ENCODE assay signal across 17 cellular contexts in the genomic region with DNA sequence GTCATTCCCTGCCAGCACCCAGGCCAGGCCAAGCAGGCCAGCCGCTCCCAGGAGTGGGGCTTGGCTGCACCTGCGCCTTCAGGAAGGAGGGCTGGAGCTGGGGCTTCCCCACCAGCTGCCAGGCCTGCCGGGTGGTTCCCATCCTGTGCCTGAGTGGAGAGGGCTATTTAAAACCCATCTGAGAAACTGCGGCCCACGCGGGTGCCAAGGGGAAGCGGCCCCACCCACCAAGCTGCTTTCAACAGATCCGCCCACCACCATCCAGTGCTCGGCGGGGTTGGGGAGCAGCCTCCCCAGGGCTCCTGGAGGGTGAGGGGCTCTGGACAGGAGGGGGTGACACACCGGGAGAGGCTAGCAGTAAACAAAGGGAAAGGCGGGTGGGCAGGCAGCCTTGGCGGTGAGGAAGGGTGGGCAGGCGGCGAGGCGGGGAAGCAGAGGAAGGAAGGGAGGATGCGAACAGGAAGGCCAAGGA. TPM values are rescaled to one million over a fixed set of nuclear protein-coding genes. Genes with fewer than 3 reads are reported as not detected.
DNase-seq lines count a peak whose midpoint lies in the region; ATAC-seq, FAIRE-seq and TF ChIP-seq lines count a peak whose summit lies in the region.
"Had no signal": no experiment of that assay in that cellular context is flagged by ENCODE, and none has a peak within 500 bp of the region (broad histone marks: within the 10 kb centered on the region; RNA-seq: fewer than 3 reads in every experiment).

No MANE protein-coding gene starts in this region.

- no peak for TF ChIP-seq CTCF in CD4-positive, alpha-beta T cell (IDR thresholded peaks at IDR 0.05)

- no peaks in the 10 kb centered on the region for H3K27me3 Mint-ChIP-seq in CD4-positive, alpha-beta T cell
- H3K27me3 Mint-ChIP-seq: activated naive CD8-positive, alpha-beta T cell treated with anti-CD3 and anti-CD28 coated beads, Interleukin-2, amount 10 ng/mL, durations not matched to agents 7 days and 5 days had no signal

- DNase-seq in NCI-H2196 treated with DMSO at 0.1 percent for 48 hours (lab: John Stamatoyannopoulos, UW; ENCODE audit: unreplicated experiment) (peak; percentile 84), NCI-H2196 (lab: John Stamatoyannopoulos, UW; ENCODE audit: unreplicated experiment) (no peak), dermis blood vessel endothelial cell (peak; percentile 75), lung microvascular endothelial cell (ENCODE audit: low read depth in 2 of 2) (peak; percentile 44 to 76), RPMI8226 (no peak), HTR-8/SVneo (ENCODE audit: insufficient read length, low spot score) (no peak)
- DNase-seq in CD4-positive, alpha-beta T cell: no peak
- no peak for DNase-seq in effector memory CD4-positive, alpha-beta T cell
- DNase-seq: activated CD4-positive, CD25-positive, alpha-beta regulatory T cell; activated naive CD8-positive, alpha-beta T cell treated with anti-CD3 and anti-CD28 coated beads, Interleukin-2, amount 10 ng/mL, durations not matched to agents 7 days and 5 days; GOT3; NCI-H526 treated with DMSO at 0.1 percent for 48 hours; nephron progenitor cell; SK-N-SH had no signal

- no peaks in the 10 kb centered on the region for H3K27me3 ChIP-seq in CD4-positive, alpha-beta T cell (ENCODE audit: control insufficient read depth, insufficient read depth, low read length)
- H3K27me3 ChIP-seq in effector memory CD4-positive, alpha-beta T cell (replicated peaks; ENCODE audit: control insufficient read depth, insufficient read depth, low read length, poor library complexity, severe bottlenecking): no peaks in the 10 kb centered on the region

- no peak for FAIRE-seq in HTR-8/SVneo (lab: Jason Lieb, UNC)
- FAIRE-seq: keratinocyte had no signal

- no peaks in the 10 kb centered on the region for H3K9me3 ChIP-seq in CD4-positive, alpha-beta T cell (ENCODE audit: control insufficient read depth, low read length)
- H3K9me3 ChIP-seq in effector memory CD4-positive, alpha-beta T cell (ENCODE audit: control insufficient read depth, low read length): no peaks in the 10 kb centered on the region
- H3K9me3 ChIP-seq: SK-N-SH had no signal

- POLR2A ChIA-PET in CD4-positive, alpha-beta T cell (lab: Charles Lee): no interaction called here

- no peak overlapping the region for H3K4me3 Mint-ChIP-seq in CD4-positive, alpha-beta T cell
- H3K4me3 Mint-ChIP-seq: activated naive CD8-positive, alpha-beta T cell treated with anti-CD3 and anti-CD28 coated beads, Interleukin-2, amount 10 ng/mL, durations not matched to agents 7 days and 5 days; nephron progenitor cell had no signal

- H3K27ac Mint-ChIP-seq in CD4-positive, alpha-beta T cell: no peak overlapping the region
- H3K27ac Mint-ChIP-seq: activated naive CD8-positive, alpha-beta T cell treated with anti-CD3 and anti-CD28 coated beads, Interleukin-2, amount 10 ng/mL, durations not matched to agents 7 days and 5 days; nephron progenitor cell had no signal

- H3K9me3 Mint-ChIP-seq in CD4-positive, alpha-beta T cell: no peaks in the 10 kb centered on the region
- H3K9me3 Mint-ChIP-seq: activated naive CD8-positive, alpha-beta T cell treated with anti-CD3 and anti-CD28 coated beads, Interleukin-2, amount 10 ng/mL, durations not matched to agents 7 days and 5 days; nephron progenitor cell had no signal

- no peak for ATAC-seq in CD4-positive, alpha-beta T cell (ENCODE audit: poor library complexity)

- H3K36me3 Mint-ChIP-seq in CD4-positive, alpha-beta T cell (ENCODE audit: low read depth): peaks cover 4% of the 10 kb centered on the region

- H3K4me1 ChIP-seq in effector memory CD4-positive, alpha-beta T cell (ENCODE audit: control insufficient read depth, insufficient read depth, low read length, poor library complexity, severe bottlenecking): peaks cover 17% of the 10 kb centered on the region

- intact Hi-C loops in CD4-positive, alpha-beta T cell (cut with DNase I, micrococcal nuclease): loop anchor here in 1 of 2 experiments (10.0 kb wide), 1 partner anchor 569 kb away; a partner anchor contains a TSS

- CTCF ChIA-PET in CD4-positive, alpha-beta T cell (lab: Charles Lee): no interaction called here

- no peak overlapping the region for H3K27ac ChIP-seq in CD4-positive, alpha-beta T cell (ENCODE audit: low read depth, low read length)
- no peak overlapping the region for H3K27ac ChIP-seq in effector memory CD4-positive, alpha-beta T cell (ENCODE audit: insufficient read depth, low read length, poor library complexity, severe bottlenecking)
- H3K27ac ChIP-seq: HL-60 had no signal

- no peak overlapping the region for H3K4me3 ChIP-seq in effector memory CD4-positive, alpha-beta T cell (ENCODE audit: insufficient read depth, low read depth, low read length, poor library complexity, severe bottlenecking)

- no peaks in the 10 kb centered on the region for H3K36me3 ChIP-seq in effector memory CD4-positive, alpha-beta T cell (ENCODE audit: control insufficient read depth, insufficient read depth, low read length)

- H3K4me1 Mint-ChIP-seq in CD4-positive, alpha-beta T cell (ENCODE audit: low read depth): peaks cover 21% of the 10 kb centered on the region

RNA-seq across cellular contexts. Expression of a gene that starts 3.6 kb away (rescaled TPM):
- 27.7 and 32.3 TPM in 2 replicates for total RNA-seq in dermis blood vessel endothelial cell
- 22.8 and 31.2 TPM in 2 replicates for total RNA-seq in lung microvascular endothelial cell
- 1 to 10 TPM; 2.7 to 2.9 TPM for total RNA-seq in CD4-positive, alpha-beta T cell

RNA-seq across cellular contexts. Expression of a gene that starts 3.8 kb away (rescaled TPM):
- total RNA-seq in dermis blood vessel endothelial cell (40.8 and 59.3 TPM in 2 replicates), lung microvascular endothelial cell (23.8 and 29.0 TPM in 2 replicates)
- total RNA-seq in CD4-positive, alpha-beta T cell: 10 to 100 TPM; 83.0 to 85.0 TPM

RNA-seq across cellular contexts. Expression of a gene that starts 17.3 kb away (rescaled TPM):
- total RNA-seq in dermis blood vessel endothelial cell: 33.5 and 79.6 TPM in 2 replicates
- total RNA-seq in lung microvascular endothelial cell: 42.1 and 47.6 TPM in 2 replicates
- total RNA-seq in CD4-positive, alpha-beta T cell: 1 to 10 TPM; 1.9 to 2.0 TPM

RNA-seq across cellular contexts. Expression of a gene that starts 24.4 kb away (rescaled TPM):
- total RNA-seq in dermis blood vessel endothelial cell (0.17 and 1.2 TPM in 2 replicates), lung microvascular endothelial cell (0.44 and 0.60 TPM in 2 replicates)
- under 1 TPM in 1 of 2 experiments, not detected in 1; 0.80 TPM for total RNA-seq in CD4-positive, alpha-beta T cell
- total RNA-seq: ureter had no signal

RNA-seq across cellular contexts. Expression of a gene that starts 34.4 kb away (rescaled TPM):
- 19.1 and 28.2 TPM in 2 replicates for total RNA-seq in dermis blood vessel endothelial cell
- total RNA-seq in lung microvascular endothelial cell: 8.9 and 9.7 TPM in 2 replicates
- total RNA-seq in CD4-positive, alpha-beta T cell: 10 to 100 TPM; 39.7 to 43.6 TPM

Comparison
In these comparisons a context has a peak if more than half of its experiments do, and no peak if none do; other contexts are left out.
1. DNase-seq: peak in NCI-H2196 treated with DMSO at 0.1 percent for 48 hours (single experiment), dermis blood vessel endothelial cell (single experiment) and lung microvascular endothelial cell (2 of 2); none in NCI-H2196 (single experiment), RPMI8226 (single experiment), CD4-positive, alpha-beta T cell (0 of 10), effector memory CD4-positive, alpha-beta T cell (0 of 3) and HTR-8/SVneo (single experiment).
2. RNA of a gene that starts 17.3 kb away (total RNA-seq): 42.1 to 47.6 TPM in lung microvascular endothelial cell and 33.5 to 79.6 TPM in dermis blood vessel endothelial cell; 1.9 to 2.0 TPM in CD4-positive, alpha-beta T cell; every median in the first group is over 10 times any median in the second.